6 cellular contexts compared by ENCODE assay signal in the genomic region with DNA sequence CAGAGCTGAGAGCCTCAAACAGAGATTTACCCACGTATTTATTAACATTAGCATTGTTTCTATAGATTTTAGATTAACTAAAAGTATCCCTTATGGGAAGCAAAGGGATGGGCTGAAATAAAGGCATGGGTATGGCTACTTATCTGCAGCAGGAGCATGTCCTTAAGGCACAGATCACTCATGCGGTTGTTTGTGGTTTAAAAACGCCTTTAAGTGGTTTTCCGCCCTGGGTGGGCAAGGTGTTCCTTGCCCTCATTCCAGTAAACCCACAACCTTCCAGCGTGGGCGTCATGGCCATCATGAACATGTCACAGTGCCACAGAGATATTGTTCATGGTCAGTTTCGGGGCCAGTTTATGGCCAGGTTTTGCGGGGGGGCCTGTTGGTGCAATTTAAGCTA. TPM values are rescaled to one million over a fixed set of nuclear protein-coding genes. Genes with fewer than 3 reads are reported as not detected.
"Had no signal": no experiment of that assay in that cellular context is flagged by ENCODE, and none has a peak within 500 bp of the region (broad histone marks: within the 10 kb centered on the region; RNA-seq: fewer than 3 reads in every experiment).

No MANE protein-coding gene starts in this region.

RNA-seq across cellular contexts. Expression of gene PVR, which starts 12.1 kb away (rescaled TPM):
- total RNA-seq: OCI-LY7 had no signal

RNA-seq across cellular contexts. Expression of gene IGSF23, which starts 18.2 kb away (rescaled TPM):
- total RNA-seq: LHCN-M2, MCF 10A, NCI-H460, OCI-LY7, PC-9, Right ventricle myocardium superior had no signal

RNA-seq across cellular contexts. Expression of gene CEACAM19, which starts 39.7 kb away (rescaled TPM):
- total RNA-seq: OCI-LY7 had no signal
